In genomic region chr16:10385725-10386516, GRCh38 we compare ENCODE assay signal across 8 cellular contexts. TPM values are rescaled to one million over a fixed set of nuclear protein-coding genes. Genes with fewer than 3 reads are reported as not detected.
A peak's percentile ranks its signal among the peaks of the same experiment; 100 is the strongest.
DNase-seq lines count a peak whose midpoint lies in the region; ATAC-seq, FAIRE-seq and TF ChIP-seq lines count a peak whose summit lies in the region.

A gene with protein sequence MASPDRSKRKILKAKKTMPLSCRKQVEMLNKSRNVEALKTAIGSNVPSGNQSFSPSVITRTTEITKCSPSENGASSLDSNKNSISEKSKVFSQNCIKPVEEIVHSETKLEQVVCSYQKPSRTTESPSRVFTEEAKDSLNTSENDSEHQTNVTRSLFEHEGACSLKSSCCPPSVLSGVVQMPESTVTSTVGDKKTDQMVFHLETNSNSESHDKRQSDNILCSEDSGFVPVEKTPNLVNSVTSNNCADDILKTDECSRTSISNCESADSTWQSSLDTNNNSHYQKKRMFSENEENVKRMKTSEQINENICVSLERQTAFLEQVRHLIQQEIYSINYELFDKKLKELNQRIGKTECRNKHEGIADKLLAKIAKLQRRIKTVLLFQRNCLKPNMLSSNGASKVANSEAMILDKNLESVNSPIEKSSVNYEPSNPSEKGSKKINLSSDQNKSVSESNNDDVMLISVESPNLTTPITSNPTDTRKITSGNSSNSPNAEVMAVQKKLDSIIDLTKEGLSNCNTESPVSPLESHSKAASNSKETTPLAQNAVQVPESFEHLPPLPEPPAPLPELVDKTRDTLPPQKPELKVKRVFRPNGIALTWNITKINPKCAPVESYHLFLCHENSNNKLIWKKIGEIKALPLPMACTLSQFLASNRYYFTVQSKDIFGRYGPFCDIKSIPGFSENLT (plus strand): TSS chr16:10386061. CDS start chr16:10430621, 44,560 bp downstream.

- peaks cover 38% of the 10 kb centered on the region for H3K36me3 Mint-ChIP-seq in activated CD4-positive, alpha-beta T cell treated with anti-CD3 and anti-CD28 coated beads, Interleukin-2, amount 10 ng/mL, durations not matched to agents 7 days and 5 days (ENCODE audit: low read depth)

- 4% methylated on average over 64 of the region's 66 CpGs for WGBS in HepG2 (ENCODE audit: low lambda C conversion rate)

- TF ChIP-seq POLR2A in HepG2 (IDR thresholded peaks at IDR 0.05; ENCODE audit: insufficient read depth in 1 of 2, low read depth in 2 of 2, low read length in 2 of 2): peak; percentile 100

- H3K4me1 ChIP-seq in HepG2 (ENCODE audit: insufficient read depth, low read length): peaks cover 58% of the 10 kb centered on the region

- peaks cover 47% of the 10 kb centered on the region for H3K79me2 ChIP-seq in HepG2 (ENCODE audit: insufficient read depth, low read length)

- peak within 1 kb of the TSS; percentile 94 for H3K4me3 Mint-ChIP-seq in activated CD4-positive, alpha-beta T cell treated with anti-CD3 and anti-CD28 coated beads, Interleukin-2, amount 10 ng/mL, durations not matched to agents 7 days and 5 days

- H4K20me1 ChIP-seq in HepG2 (ENCODE audit: insufficient read depth, low read length): peaks cover 14% of the 10 kb centered on the region; the same call in 1 of the 2 replicates

- H3K27ac ChIP-seq in HepG2 (ENCODE audit: extremely low read length, insufficient read depth, low read length) (peak within 1 kb of the TSS; percentile 76), WERI-Rb-1 (no peak within 1 kb of the TSS)

- H3K4me3 ChIP-seq in HepG2 (replicated peaks in 1 of 3; ENCODE audit: insufficient read depth in 1 of 3, low read depth in 2 of 3, low read length in 3 of 3): peak within 1 kb of the TSS; percentile 88 to 95 (median 91)
- no peak within 1 kb of the TSS for H3K4me3 ChIP-seq in WERI-Rb-1 (ENCODE audit: low read depth, low read length)

- H3K9ac ChIP-seq in HepG2 (ENCODE audit: insufficient read depth, low read depth, low read length): peak within 1 kb of the TSS; percentile 89

- CTCF ChIA-PET in activated CD4-positive, alpha-beta T cell treated with anti-CD3 and anti-CD28 coated beads, Interleukin-2, amount 10 ng/mL, durations not matched to agents 7 days and 5 days (lab: Charles Lee): interaction anchor here (0.6 to 1.1 kb wide), 3 partner anchors 25 to 59 kb away, joined by 3 to 6 read pairs (median 3); no protein-coding TSS in a partner anchor
- CTCF ChIA-PET in HepG2 (lab: Yijun Ruan, JAX; ENCODE audit: low intra/inter-chr PET ratio, low total read pairs): no interaction called here

- H2AFZ ChIP-seq in HepG2 (ENCODE audit: low read length): no peak within 1 kb of the TSS

- H3K27ac Mint-ChIP-seq in activated CD4-positive, alpha-beta T cell treated with anti-CD3 and anti-CD28 coated beads, Interleukin-2, amount 10 ng/mL, durations not matched to agents 7 days and 5 days: peak within 1 kb of the TSS; percentile 97

- in situ Hi-C loops in HepG2 (cut with HindIII; ENCODE audit: extremely low pct_ligation_motif_present, low pct_unique_long_range_greater_than_20kb): no loop called here

- DNase-seq in Daoy (ENCODE audit: low read depth): peak; percentile 94
- peak; percentile 77 for DNase-seq in Kasumi-1 (lab: John Stamatoyannopoulos, UW)
- peak; percentile 93 for DNase-seq in activated CD4-positive, alpha-beta T cell treated with anti-CD3 and anti-CD28 coated beads, Interleukin-2, amount 10 ng/mL, durations not matched to agents 7 days and 5 days
- DNase-seq in dedifferentiated amniotic fluid mesenchymal stem cell (ENCODE audit: extremely low spot score): peak; percentile 85
- peak; percentile 98 for DNase-seq in HepG2 (ENCODE audit: low spot score)
- peak; percentile 87 for DNase-seq in stimulated activated CD4-positive, alpha-beta T cell treated with anti-CD3 and anti-CD28 coated beads, Interleukin-2, amount 100 ng/mL, for 4 hours (ENCODE audit: low read depth)
- no peak for DNase-seq in WERI-Rb-1

- no TSS peak for BruUV-seq in HepG2 (replicated peaks; lab: Mats Ljungman, UMichigan)

- H3K27me3 ChIP-seq in HepG2 (ENCODE audit: control insufficient read depth in 1 of 2, insufficient read depth in 2 of 2, low read length in 2 of 2) (no peaks in the 10 kb centered on the region; a peak in 1 of 5 replicates), WERI-Rb-1 (ENCODE audit: insufficient read depth, low read depth, severe bottlenecking) (no peaks in the 10 kb centered on the region)

- H3K36me3 ChIP-seq in HepG2 (replicated peaks in 1 of 2; ENCODE audit: control insufficient read depth in 1 of 2, insufficient read depth in 2 of 2, low read length in 2 of 2) (peaks cover 0 to 6% of the 10 kb centered on the region in 2 experiments; a peak in 2 of 5 replicates), WERI-Rb-1 (no peaks in the 10 kb centered on the region)

- H3K9me3 Mint-ChIP-seq in activated CD4-positive, alpha-beta T cell treated with anti-CD3 and anti-CD28 coated beads, Interleukin-2, amount 10 ng/mL, durations not matched to agents 7 days and 5 days: peaks cover 9% of the 10 kb centered on the region

- TF ChIP-seq CTCF in HepG2 (CRISPR knock-in tag; IDR thresholded peaks at IDR 0.05) (peak; percentile 5; the same call in 1 of the 2 replicates), WERI-Rb-1 (IDR thresholded peaks at IDR 0.05; ENCODE audit: low read depth, low read length) (no peak)

- H3K4me1 Mint-ChIP-seq in activated CD4-positive, alpha-beta T cell treated with anti-CD3 and anti-CD28 coated beads, Interleukin-2, amount 10 ng/mL, durations not matched to agents 7 days and 5 days: peaks cover 48% of the 10 kb centered on the region

- H3K9me3 ChIP-seq in HepG2 (ENCODE audit: low read length): no peaks in the 10 kb centered on the region
- peaks cover 3% of the 10 kb centered on the region for H3K9me3 ChIP-seq in WERI-Rb-1 (ENCODE audit: severe bottlenecking)

- peak; percentile 79 for FAIRE-seq in HepG2 (lab: Jason Lieb, UNC)

- intact Hi-C loops in HepG2 (cut with micrococcal nuclease; ENCODE audit: unreplicated experiment): loop anchor here (1.0 to 10.0 kb wide), 4 partner anchors 63 to 349 kb away; no protein-coding TSS in a partner anchor

- peak within 1 kb of the TSS; percentile 99 for H3K4me2 ChIP-seq in HepG2 (ENCODE audit: low read depth, low read length)

- ATAC-seq in GM21786 (IDR thresholded peaks at IDR 0.05; ENCODE audit: unreplicated experiment) (peak; percentile 91), HepG2 (peak; percentile 98)

- TF ChIP-seq EP300 in HepG2 (IDR thresholded peaks at IDR 0.05; ENCODE audit: low read depth in 2 of 2, low read length in 2 of 2) (peak; percentile 36 to 90; a peak in 3 of 4 replicates), HepG2 (CRISPR knock-in tag; IDR thresholded peaks at IDR 0.05; ENCODE audit: borderline replicate concordance) (peak; percentile 68; the same call in 1 of the 2 replicates)

- H3K27me3 Mint-ChIP-seq in activated CD4-positive, alpha-beta T cell treated with anti-CD3 and anti-CD28 coated beads, Interleukin-2, amount 10 ng/mL, durations not matched to agents 7 days and 5 days: no peaks in the 10 kb centered on the region

- POLR2A ChIA-PET in activated CD4-positive, alpha-beta T cell treated with anti-CD3 and anti-CD28 coated beads, Interleukin-2, amount 10 ng/mL, durations not matched to agents 7 days and 5 days (lab: Charles Lee): no interaction called here
- POLR2A ChIA-PET in HepG2 (lab: Yijun Ruan, JAX): interaction anchor here (0.6 to 3.1 kb wide), 44 partner anchors 8 to 1295 kb away, joined by 3 to 37 read pairs (median 5); partner anchors contain the start of genes DEXI, HAPSTR1 and NUBP1

- peak; percentile 82 for TF ChIP-seq RAD21 in HepG2 (CRISPR knock-in tag; IDR thresholded peaks at IDR 0.05)

RNA-seq across cellular contexts. Expression of the gene that starts here (rescaled TPM):
- total RNA-seq in Daoy (2014; rRNA removed; shearing (Covaris generic)): 14.7 and 22.6 TPM in 2 replicates
- 10 to 100 TPM; 34.7 to 38.1 TPM for total RNA-seq in activated CD4-positive, alpha-beta T cell treated with anti-CD3 and anti-CD28 coated beads, Interleukin-2, amount 10 ng/mL, durations not matched to agents 7 days and 5 days
- total RNA-seq in HepG2 (2016; rRNA removed; fragmentation: Illumina TruSeq; extraction: Trizol): 98.1 and 117 TPM in 2 replicates
- total RNA-seq in HepG2 (2016; cell fraction: cytosol; rRNA removed; fragmentation: Illumina TruSeq; extraction: Trizol; ENCODE audit: low read depth): 101 and 109 TPM in 2 replicates
- 106 and 115 TPM in 2 replicates for total RNA-seq in HepG2 (2016; cell fraction: insoluble cytoplasmic fraction; rRNA removed; fragmentation: Illumina TruSeq; extraction: Trizol)
- total RNA-seq in HepG2 (2016; cell fraction: membrane; rRNA removed; fragmentation: Illumina TruSeq; extraction: Trizol): 107 and 129 TPM in 2 replicates
- total RNA-seq in HepG2 (2016; cell fraction: nucleus; rRNA removed; fragmentation: Illumina TruSeq; extraction: Trizol): 161 and 171 TPM in 2 replicates
- 128 and 217 TPM in 2 replicates for polyA plus RNA-seq in HepG2 (2011; rRNA removed)
- 62.4 and 72.6 TPM in 2 replicates for polyA plus RNA-seq in HepG2 (2011; cell fraction: cytosol; rRNA removed)
- 208 and 219 TPM in 2 replicates for polyA plus RNA-seq in HepG2 (2011; cell fraction: nucleus; rRNA removed)
- polyA plus RNA-seq in HepG2 (2012): 35.1 and 53.6 TPM in 2 replicates
- polyA plus RNA-seq in HepG2 (2016; cell fraction: cytosol; fragmentation: Illumina TruSeq; extraction: Trizol; ENCODE audit: low read depth): 30.6 and 34.0 TPM in 2 replicates
- 100 and 111 TPM in 2 replicates for polyA plus RNA-seq in HepG2 (2016; cell fraction: insoluble cytoplasmic fraction; fragmentation: Illumina TruSeq; extraction: Trizol; ENCODE audit: low read depth)
- 46.8 and 54.0 TPM in 2 replicates for polyA plus RNA-seq in HepG2 (2016; cell fraction: membrane; fragmentation: Illumina TruSeq; extraction: Trizol; ENCODE audit: low read depth)
- polyA plus RNA-seq in HepG2 (2016; cell fraction: nucleus; fragmentation: Illumina TruSeq; extraction: Trizol; ENCODE audit: insufficient read depth, low read depth): 251 and 257 TPM in 2 replicates
- 0.33 and 64.9 TPM in 2 replicates for polyA minus RNA-seq in HepG2 (2011; rRNA and poly(A)+ RNA removed; ENCODE audit: low replicate concordance)
- 15.6 and 16.1 TPM in 2 replicates for polyA minus RNA-seq in HepG2 (2011; cell fraction: cytosol; rRNA and poly(A)+ RNA removed)
- 264 and 280 TPM in 2 replicates for polyA minus RNA-seq in HepG2 (2011; cell fraction: nucleus; rRNA and poly(A)+ RNA removed)
